ENCODE assay signal across 1 cellular context in the genomic region with DNA sequence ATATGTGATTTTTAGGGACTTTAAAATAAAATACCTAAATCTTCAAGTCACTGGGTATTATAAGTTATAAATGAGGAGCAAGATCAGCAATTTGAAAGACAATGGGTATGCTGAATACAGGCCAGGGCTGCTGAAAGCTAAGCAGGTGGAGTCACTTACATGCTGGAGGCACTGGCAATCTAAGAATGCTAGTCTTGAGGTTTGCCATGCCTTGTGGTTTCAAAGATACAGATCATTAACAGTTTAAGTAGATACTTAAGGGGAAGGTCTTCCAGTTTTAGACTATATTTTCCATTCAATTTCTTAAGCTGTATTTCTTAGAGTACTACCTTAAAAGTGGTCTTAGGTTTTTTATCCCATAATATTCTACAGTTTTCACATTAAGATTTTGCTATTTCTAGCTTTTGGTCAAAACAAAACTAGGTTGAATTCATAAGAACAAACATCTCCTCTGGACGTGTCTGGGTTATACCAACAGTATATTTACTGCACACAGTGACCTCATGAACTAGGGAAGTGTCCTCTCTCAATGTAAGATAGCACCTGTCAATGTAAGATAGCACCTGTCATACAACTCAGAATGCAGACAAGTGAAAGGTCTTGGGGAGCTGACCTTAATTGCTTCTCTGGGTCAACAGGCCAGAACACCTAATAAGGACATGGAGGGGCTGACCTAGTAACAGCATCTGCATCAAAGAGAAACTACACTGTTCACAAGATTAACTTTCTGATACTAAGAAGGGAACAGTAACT.
TF ChIP-seq lines count a peak whose summit lies in the region.

No MANE protein-coding gene starts in this region.

TF ChIP-seq in K562, 482 proteins besides CTCF, POLR2A, EP300 and RAD21 (continued from another document):
- TF ChIP-seq, protein P1, sequence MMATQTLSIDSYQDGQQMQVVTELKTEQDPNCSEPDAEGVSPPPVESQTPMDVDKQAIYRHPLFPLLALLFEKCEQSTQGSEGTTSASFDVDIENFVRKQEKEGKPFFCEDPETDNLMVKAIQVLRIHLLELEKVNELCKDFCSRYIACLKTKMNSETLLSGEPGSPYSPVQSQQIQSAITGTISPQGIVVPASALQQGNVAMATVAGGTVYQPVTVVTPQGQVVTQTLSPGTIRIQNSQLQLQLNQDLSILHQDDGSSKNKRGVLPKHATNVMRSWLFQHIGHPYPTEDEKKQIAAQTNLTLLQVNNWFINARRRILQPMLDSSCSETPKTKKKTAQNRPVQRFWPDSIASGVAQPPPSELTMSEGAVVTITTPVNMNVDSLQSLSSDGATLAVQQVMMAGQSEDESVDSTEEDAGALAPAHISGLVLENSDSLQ (IDR thresholded peaks at IDR 0.05) = peak; percentile 73
TF ChIP-seq in K562: peak in this region for 17.
